In the genomic region with DNA sequence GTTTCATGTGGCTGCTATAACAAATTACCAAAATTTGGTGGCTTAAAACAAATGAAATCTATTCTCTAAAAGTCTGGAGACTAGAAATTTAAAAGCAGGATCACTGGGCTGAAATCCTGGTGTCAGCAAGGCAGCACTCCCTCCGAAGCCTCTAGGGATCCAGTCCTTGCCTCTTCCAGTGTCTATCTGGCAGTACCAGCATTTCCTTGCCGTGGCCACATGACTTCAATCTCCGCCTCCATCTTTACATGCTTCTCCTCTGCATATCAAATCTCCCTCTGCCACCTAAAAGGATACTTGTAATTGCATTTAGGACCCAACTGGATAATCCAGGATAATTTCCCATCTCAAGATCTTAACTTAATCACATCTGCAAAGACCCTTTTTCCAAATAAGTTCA, we compare ENCODE assay signal across 13 cellular contexts. TPM values are rescaled to one million over a fixed set of nuclear protein-coding genes. Genes with fewer than 3 reads are reported as not detected.
DNase-seq lines count a peak whose midpoint lies in the region; ATAC-seq and TF ChIP-seq lines count a peak whose summit lies in the region.
"Had no signal": no experiment of that assay in that cellular context is flagged by ENCODE, and none has a peak within 500 bp of the region (broad histone marks: within the 10 kb centered on the region; RNA-seq: fewer than 3 reads in every experiment).

No MANE protein-coding gene starts in this region.

- BruUV-seq in Caco-2 (replicated peaks; lab: Mats Ljungman, UMichigan) = no TSS peak

- TF ChIP-seq EP300 in suprapubic skin (IDR thresholded peaks at IDR 0.05) = no peak

- no peaks in the 10 kb centered on the region for H3K27me3 Mint-ChIP-seq in Caco-2 (ENCODE audit: insufficient read depth, unreplicated experiment)
- H3K27me3 Mint-ChIP-seq: activated CD4-positive, alpha-beta T cell treated with anti-CD3 and anti-CD28 coated beads, Interleukin-2, amount 10 ng/mL, durations not matched to agents 24 days and 14 days; stimulated activated naive CD8-positive, alpha-beta T cell treated with anti-CD3 and anti-CD28 coated beads, Interleukin-15, Interleukin-2, amounts not matched to agents 100 ng/mL and 50 ng/mL, for 24 hours had no signal

- TF ChIP-seq CTCF in fibroblast of mammary gland (conservative IDR thresholded peaks at IDR 0.05; ENCODE audit: control insufficient read depth, insufficient read depth, low read depth, low read length) = no peak
- no peak for TF ChIP-seq CTCF in suprapubic skin (IDR thresholded peaks at IDR 0.05)
- no peak for TF ChIP-seq CTCF in Caco-2 (IDR thresholded peaks at IDR 0.05; ENCODE audit: insufficient read depth in 1 of 2, low read depth in 1 of 2, low read length in 1 of 2, severe bottlenecking in 1 of 2, unreplicated experiment in 1 of 2)

- no peaks in the 10 kb centered on the region for H3K9me3 Mint-ChIP-seq in Caco-2 (ENCODE audit: unreplicated experiment)
- H3K9me3 Mint-ChIP-seq: activated naive CD4-positive, alpha-beta T cell treated with anti-CD3 and anti-CD28 coated beads for 36 hours; stimulated activated naive CD8-positive, alpha-beta T cell treated with anti-CD3 and anti-CD28 coated beads, Interleukin-15, Interleukin-2, amounts not matched to agents 100 ng/mL and 50 ng/mL, for 24 hours had no signal

- intact Hi-C loops in Caco-2 (cut with micrococcal nuclease; ENCODE audit: unreplicated experiment) = no loop called here

- no peak overlapping the region for H3K4me3 Mint-ChIP-seq in Caco-2 (ENCODE audit: unreplicated experiment)
- H3K4me3 Mint-ChIP-seq: activated CD4-positive, alpha-beta T cell treated with anti-CD3 and anti-CD28 coated beads, Interleukin-2, amount 10 ng/mL, durations not matched to agents 24 days and 14 days; activated naive CD4-positive, alpha-beta T cell treated with anti-CD3 and anti-CD28 coated beads for 36 hours; stimulated activated naive CD8-positive, alpha-beta T cell treated with anti-CD3 and anti-CD28 coated beads, Interleukin-15, Interleukin-2, amounts not matched to agents 100 ng/mL and 50 ng/mL, for 24 hours had no signal

- no peak overlapping the region for H3K4me3 ChIP-seq in fibroblast of mammary gland (ENCODE audit: control insufficient read depth, low read depth, low read length)
- H3K4me3 ChIP-seq in suprapubic skin = no peak overlapping the region
- H3K4me3 ChIP-seq in Caco-2 (ENCODE audit: low read depth, low read length) = no peak overlapping the region
- H3K4me3 ChIP-seq: hepatocyte had no signal

- POLR2A ChIA-PET in Caco-2 (lab: Charles Lee) = no interaction called here

- no peak overlapping the region for H3K27ac Mint-ChIP-seq in Caco-2 (ENCODE audit: unreplicated experiment)
- H3K27ac Mint-ChIP-seq: activated CD4-positive, alpha-beta T cell treated with anti-CD3 and anti-CD28 coated beads, Interleukin-2, amount 10 ng/mL, durations not matched to agents 24 days and 14 days; activated naive CD4-positive, alpha-beta T cell treated with anti-CD3 and anti-CD28 coated beads for 36 hours; stimulated activated naive CD8-positive, alpha-beta T cell treated with anti-CD3 and anti-CD28 coated beads, Interleukin-15, Interleukin-2, amounts not matched to agents 100 ng/mL and 50 ng/mL, for 24 hours had no signal

- peaks cover 70% of the 10 kb centered on the region for H3K4me1 ChIP-seq in suprapubic skin
- peaks cover 23% of the 10 kb centered on the region for H3K4me1 ChIP-seq in Caco-2

- ATAC-seq in GM18870 (IDR thresholded peaks at IDR 0.05; ENCODE audit: unreplicated experiment) = no peak

- TF ChIP-seq POLR2A in suprapubic skin (IDR thresholded peaks at IDR 0.05) = no peak

- H3K36me3 ChIP-seq in suprapubic skin (no peaks in the 10 kb centered on the region), Caco-2 (ENCODE audit: control insufficient read depth, insufficient read depth, low read length) (no peaks in the 10 kb centered on the region)

- peaks cover 7% of the 10 kb centered on the region for H3K36me3 Mint-ChIP-seq in Caco-2 (ENCODE audit: insufficient read depth, unreplicated experiment)

- peak overlapping the region; percentile 73 for H3K27ac ChIP-seq in suprapubic skin
- H3K27ac ChIP-seq: hepatocyte had no signal

- peaks cover 38% of the 10 kb centered on the region for H3K4me1 Mint-ChIP-seq in Caco-2 (ENCODE audit: low read depth, unreplicated experiment)

- no peaks in the 10 kb centered on the region for H3K27me3 ChIP-seq in suprapubic skin
- no peaks in the 10 kb centered on the region for H3K27me3 ChIP-seq in Caco-2 (replicated peaks; ENCODE audit: control insufficient read depth, insufficient read depth, low read length)
- H3K27me3 ChIP-seq: hepatocyte had no signal

- 45% methylated on average over 3 of the region's 3 CpGs for WGBS in suprapubic skin

- CTCF ChIA-PET in Caco-2 (lab: Charles Lee) = no interaction called here

- H3K9me3 ChIP-seq in suprapubic skin = no peaks in the 10 kb centered on the region
- no peaks in the 10 kb centered on the region for H3K9me3 ChIP-seq in Caco-2

- DNase-seq in HS-27A (ENCODE audit: low read depth) = peak; percentile 24
- peak; percentile 11 to 75 for DNase-seq in SW 1271 (lab: John Stamatoyannopoulos, UW)
- DNase-seq in fibroblast of mammary gland (ENCODE audit: low read depth) = peak; percentile 54
- no peak for DNase-seq in suprapubic skin (ENCODE audit: low spot score in 2 of 2)
- DNase-seq in Caco-2 = no peak
- DNase-seq in pons (ENCODE audit: low spot score) = no peak
- DNase-seq: activated CD4-positive, alpha-beta T cell treated with anti-CD3 and anti-CD28 coated beads, Interleukin-2, amount 10 ng/mL, durations not matched to agents 24 days and 14 days; activated naive CD4-positive, alpha-beta T cell treated with anti-CD3 and anti-CD28 coated beads for 36 hours; DMS79; NCI-H1694 treated with DMSO at 0.1 percent for 48 hours had no signal

RNA-seq across cellular contexts. Expression of a gene that starts 30.2 kb away (rescaled TPM):
- total RNA-seq in suprapubic skin (10 to 100 TPM in 2 of 4 donors, 1 to 10 TPM in 2; 7.1 to 14.2 (median 11.0) TPM), Caco-2 (2022) (15.0 and 15.6 TPM in 2 replicates)

Comparison
In these comparisons a context has a peak if more than half of its experiments do, and no peak if none do; other contexts are left out.
1. DNase-seq: peak in HS-27A (single experiment), SW 1271 (2 of 2) and fibroblast of mammary gland (single experiment); none in suprapubic skin (0 of 2), Caco-2 (0 of 2) and pons (single experiment).